In the genomic region with DNA sequence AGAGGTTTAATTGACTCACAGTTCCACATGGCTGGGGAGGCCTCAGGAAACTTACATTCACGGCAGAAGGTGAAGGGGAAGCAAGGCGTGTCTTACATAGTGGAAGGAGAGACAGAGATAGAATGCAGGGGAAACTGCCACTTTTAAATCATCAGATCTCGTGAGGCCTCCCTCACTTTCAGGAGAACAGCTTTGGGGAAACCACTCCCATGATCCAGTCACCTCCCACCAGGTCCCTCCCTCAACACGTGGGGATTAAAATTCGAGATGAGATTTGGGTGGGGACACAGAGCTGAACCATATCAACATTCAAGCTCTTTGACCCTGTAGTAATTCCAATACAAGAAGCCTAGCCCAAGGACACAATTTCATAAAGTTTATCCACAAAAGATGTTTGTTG, we compare ENCODE assay signal across 19 cellular contexts. TPM values are rescaled to one million over a fixed set of nuclear protein-coding genes. Genes with fewer than 3 reads are reported as not detected.
DNase-seq lines count a peak whose midpoint lies in the region; ATAC-seq and TF ChIP-seq lines count a peak whose summit lies in the region.
"Had no signal": no experiment of that assay in that cellular context is flagged by ENCODE, and none has a peak within 500 bp of the region (broad histone marks: within the 10 kb centered on the region; RNA-seq: fewer than 3 reads in every experiment).

No MANE protein-coding gene starts in this region.

- H3K9me3 ChIP-seq in right lobe of liver: no peaks in the 10 kb centered on the region

- H3K36me3 Mint-ChIP-seq in chondrocyte (ENCODE audit: low read depth) (no peaks in the 10 kb centered on the region), neural crest cell (ENCODE audit: low read depth) (no peaks in the 10 kb centered on the region)

- peak overlapping the region; percentile 78 for H3K27ac Mint-ChIP-seq in chondrocyte (ENCODE audit: unreplicated experiment)
- peak overlapping the region; percentile 53 for H3K27ac Mint-ChIP-seq in neural crest cell (ENCODE audit: unreplicated experiment)

- intact Hi-C loops in right lobe of liver (cut with DNase I): no loop called here

- H3K9me3 Mint-ChIP-seq in chondrocyte (ENCODE audit: low read depth) (no peaks in the 10 kb centered on the region), neural crest cell (peaks cover 4% of the 10 kb centered on the region)

- no peaks in the 10 kb centered on the region for H3K27me3 ChIP-seq in right lobe of liver

- H3K27ac ChIP-seq in right lobe of liver: no peak overlapping the region

- ATAC-seq in right lobe of liver: no peak

- H3K4me3 Mint-ChIP-seq in chondrocyte (ENCODE audit: unreplicated experiment): no peak overlapping the region
- peak overlapping the region; percentile 20 for H3K4me3 Mint-ChIP-seq in neural crest cell

- H3K4me3 ChIP-seq in right lobe of liver: no peak overlapping the region

- TF ChIP-seq CTCF in chondrocyte (IDR thresholded peaks at IDR 0.05) (no peak), neural crest cell (conservative IDR thresholded peaks at IDR 0.05) (no peak), right lobe of liver (IDR thresholded peaks at IDR 0.05) (no peak)

- peak; percentile 64 for DNase-seq in KBM-7
- no peak for DNase-seq in chondrocyte (ENCODE audit: low spot score)
- DNase-seq in neural crest cell (ENCODE audit: low read depth, low spot score): no peak
- no peak for DNase-seq in NCI-H1436 (lab: John Stamatoyannopoulos, UW)
- no peak for DNase-seq in right lobe of liver
- DNase-seq in effector CD8-positive, alpha-beta T cell (lab: John Stamatoyannopoulos, UW): no peak
- DNase-seq in stimulated activated CD4-positive, alpha-beta T cell treated with anti-CD3 and anti-CD28 coated beads, Interleukin-12 subunit alpha, Interleukin-12 subunit beta, amount 100 ng/mL, for 4 hours: no peak
- DNase-seq: AML-193; DMS79 treated with DMSO at 0.1 percent for 48 hours; NCI-H1105; NCI-H1694; NCI-H2081 treated with DMSO at 0.1 percent for 48 hours; NCI-H446 treated with DMSO at 0.1 percent for 48 hours; NCI-H748 treated with DMSO at 0.1 percent for 48 hours; NK-92 treated with Interleukin-12 subunit alpha and Interleukin-12 subunit beta, amount 100 ng/mL, for 24 hours; OCI-M1; RPMI8226; SHP77 treated with DMSO at 0.1 percent for 48 hours had no signal

- H3K36me3 ChIP-seq in right lobe of liver: no peaks in the 10 kb centered on the region

- no peaks in the 10 kb centered on the region for H3K27me3 Mint-ChIP-seq in chondrocyte (ENCODE audit: low read depth)
- H3K27me3 Mint-ChIP-seq in neural crest cell (ENCODE audit: low read depth): no peaks in the 10 kb centered on the region

- in situ Hi-C loops in KBM-7 (cut with MboI; ENCODE audit: low pct_unique_long_range_greater_than_20kb, low sequenced_read_pairs): no loop called here

- WGBS in right lobe of liver (ENCODE audit: insufficient coverage, low coverage, low lambda C conversion rate, missing lambda C conversion rate): 66% methylated on average over 5 of the region's 5 CpGs

- no peaks in the 10 kb centered on the region for H3K4me1 ChIP-seq in right lobe of liver

- H3K4me1 Mint-ChIP-seq in chondrocyte (ENCODE audit: low read depth): peaks cover 27% of the 10 kb centered on the region
- peaks cover 60% of the 10 kb centered on the region for H3K4me1 Mint-ChIP-seq in neural crest cell

- TF ChIP-seq POLR2A in right lobe of liver (IDR thresholded peaks at IDR 0.05): no peak

RNA-seq across cellular contexts. Expression of a gene that starts 13.7 kb away (rescaled TPM):
- 15.0 to 19.2 TPM (median 15.6 TPM) in 3 replicates for total RNA-seq in chondrocyte
- total RNA-seq in neural crest cell: 16.1 and 16.5 TPM in 2 replicates
- 10 to 100 TPM; 11.3 to 19.0 (median 17.3) TPM for total RNA-seq in right lobe of liver

RNA-seq across cellular contexts. Expression of a gene that starts 13.9 kb away (rescaled TPM):
- total RNA-seq in chondrocyte (258 to 343 TPM (median 268 TPM) in 3 replicates), neural crest cell (216 and 219 TPM in 2 replicates), right lobe of liver (10 to 100 TPM; 46.7 to 68.7 (median 54.2) TPM)

RNA-seq across cellular contexts. Expression of a gene that starts 52.7 kb away (rescaled TPM):
- total RNA-seq in chondrocyte (0.21 to 0.37 TPM in 2 of 3 replicates, not detected in the other), neural crest cell (2.6 and 3.2 TPM in 2 replicates), right lobe of liver (under 1 TPM in 3 of 6 experiments, not detected in 3; 0.12 to 0.18 (median 0.17) TPM)
- total RNA-seq: H4 had no signal
